9 cellular contexts compared by ENCODE assay signal in the genomic region with DNA sequence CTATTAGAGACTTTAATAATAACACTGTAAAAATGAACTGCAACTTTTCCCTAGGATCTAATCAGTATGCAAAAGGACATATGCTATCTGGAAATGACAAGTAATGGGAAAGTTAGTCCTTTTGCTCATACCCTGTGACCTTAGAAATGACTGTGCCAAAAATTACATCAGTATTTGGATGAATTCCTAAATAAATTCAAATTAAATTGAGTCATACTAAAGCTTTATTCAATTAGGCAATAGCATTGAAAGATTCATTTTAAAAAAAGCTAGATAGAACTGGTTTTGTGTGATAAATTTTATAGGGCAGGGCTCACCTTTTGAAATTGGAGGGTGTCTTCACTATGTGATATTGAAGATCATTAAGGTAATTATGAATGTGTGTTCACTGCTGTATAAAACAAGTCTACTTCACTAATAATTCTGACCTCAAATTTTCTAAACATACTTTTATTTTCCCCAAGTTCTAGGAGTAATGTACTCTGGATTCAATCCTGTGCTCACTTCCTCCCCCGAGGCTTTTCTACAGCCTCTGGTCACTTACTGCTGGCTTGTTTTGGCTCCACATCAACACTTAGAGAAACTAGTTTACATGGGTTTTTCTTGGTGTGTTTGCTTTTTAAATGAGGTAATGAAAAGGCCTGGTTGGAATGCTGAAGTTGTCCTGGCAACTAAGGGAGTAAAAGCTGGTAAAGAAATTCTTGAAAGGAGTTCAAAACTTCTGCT. TPM values are rescaled to one million over a fixed set of nuclear protein-coding genes. Genes with fewer than 3 reads are reported as not detected.
A peak's percentile ranks its signal among the peaks of the same experiment; 100 is the strongest.
DNase-seq lines count a peak whose midpoint lies in the region; ATAC-seq and TF ChIP-seq lines count a peak whose summit lies in the region.
"Had no signal": no experiment of that assay in that cellular context is flagged by ENCODE, and none has a peak within 500 bp of the region (broad histone marks: within the 10 kb centered on the region; RNA-seq: fewer than 3 reads in every experiment).

No MANE protein-coding gene starts in this region.

- intact Hi-C loops in lower leg skin (cut with DNase I; ENCODE audit: low total_unique reads), result no loop called here

- no peak overlapping the region for H3K4me2 ChIP-seq in parathyroid adenoma (ENCODE audit: low read length)

- TF ChIP-seq POLR2A in lower leg skin (IDR thresholded peaks at IDR 0.05), result no peak

- H3K79me2 ChIP-seq in parathyroid adenoma, result no peaks in the 10 kb centered on the region

- DNase-seq in COR-L47 (lab: John Stamatoyannopoulos, UW) (peak; percentile 13), RPMI7951 (ENCODE audit: low read depth) (peak; percentile 28), fibroblast of villous mesenchyme (ENCODE audit: low read depth) (peak; percentile 76), NCI-H526 (lab: John Stamatoyannopoulos, UW) (no peak), HUDEP-2 (lab: John Stamatoyannopoulos, UW; ENCODE audit: unreplicated experiment in 76 of 76) (no peak), lower leg skin (ENCODE audit: low spot score in 2 of 2) (no peak)

- peak overlapping the region; percentile 36 for H3K27ac ChIP-seq in parathyroid adenoma

- H3K4me3 ChIP-seq in fibroblast of villous mesenchyme (ENCODE audit: low read depth, low read length), result no peak overlapping the region
- H3K4me3 ChIP-seq in parathyroid adenoma (ENCODE audit: low read depth, low read length), result no peak overlapping the region
- H3K4me3 ChIP-seq in lower leg skin (ENCODE audit: low read depth, poor library complexity, severe bottlenecking), result no peak overlapping the region

- no peak overlapping the region for H3K9ac ChIP-seq in parathyroid adenoma

- H3K27me3 ChIP-seq in parathyroid adenoma (ENCODE audit: control insufficient read depth, insufficient read depth, low read length), result no peaks in the 10 kb centered on the region

- no peaks in the 10 kb centered on the region for H3K36me3 ChIP-seq in parathyroid adenoma (ENCODE audit: control insufficient read depth, insufficient read depth, low read length)

- H3K9me3 ChIP-seq in parathyroid adenoma (ENCODE audit: control insufficient read depth, low read length), result no peaks in the 10 kb centered on the region

- no peaks in the 10 kb centered on the region for H3K4me1 ChIP-seq in parathyroid adenoma

- no peak overlapping the region for H2AFZ ChIP-seq in parathyroid adenoma

- ATAC-seq in HG03097 (IDR thresholded peaks at IDR 0.05; ENCODE audit: low FRiP score, unreplicated experiment), result no peak

- 6 to 8% methylated on average over 1 of the region's 1 CpG for WGBS in lower leg skin, 2 donors

- TF ChIP-seq CTCF in fibroblast of villous mesenchyme (IDR thresholded peaks at IDR 0.05; ENCODE audit: insufficient read depth, low read depth, low read length), result no peak
- TF ChIP-seq CTCF in parathyroid adenoma (IDR thresholded peaks at IDR 0.05), result no peak
- TF ChIP-seq CTCF in lower leg skin (IDR thresholded peaks at IDR 0.05), result no peak

RNA-seq across cellular contexts. Expression of a gene that starts 44.4 kb away (rescaled TPM):
- not detected in 2 replicates for total RNA-seq in RPMI7951 (2014; rRNA removed; shearing (Covaris generic))
- total RNA-seq in fibroblast of villous mesenchyme, result not detected in 2 replicates
- 100 to 1,000 TPM in 3 of 4 donors, 10 to 100 TPM in 1; 91.6 to 175 (median 109) TPM for total RNA-seq in lower leg skin
- total RNA-seq: SK-MEL-5 had no signal

Comparison
In these comparisons a context has a peak if more than half of its experiments do, and no peak if none do; other contexts are left out.
1. DNase-seq: peak in COR-L47 (single experiment), RPMI7951 (single experiment) and fibroblast of villous mesenchyme (single experiment); none in NCI-H526 (0 of 2), HUDEP-2 (0 of 76) and lower leg skin (0 of 2).
2. RNA of a gene that starts 44.4 kb away (total RNA-seq): 91.6 to 175 TPM in lower leg skin; not detected in RPMI7951 and not detected in fibroblast of villous mesenchyme; every median in the first group is over 10 times any median in the second.